1 cellular context compared by ENCODE assay signal in genomic region chr1:161191971-161192370, GRCh38.
TF ChIP-seq lines count a peak whose summit lies in the region.

No MANE protein-coding gene starts in this region.

TF ChIP-seq in GM12878, 131 proteins besides CTCF, POLR2A, EP300 and RAD21:
- TF ChIP-seq SRF (IDR thresholded peaks at IDR 0.05; ENCODE audit: low read depth in 2 of 2, low read length in 2 of 2) (no peak), ELK1 (IDR thresholded peaks at IDR 0.05; ENCODE audit: low read depth, low read length) (no peak), MEF2A (IDR thresholded peaks at IDR 0.05; ENCODE audit: insufficient read depth, low read depth, low read length) (no peak), YBX1 (IDR thresholded peaks at IDR 0.05) (no peak), IKZF1 (conservative IDR thresholded peaks at IDR 0.05) (no peak), SIN3A (IDR thresholded peaks at IDR 0.05; ENCODE audit: low read depth, low read length) (no peak), STAT1 (conservative IDR thresholded peaks at IDR 0.05) (no peak), SPI1 (IDR thresholded peaks at IDR 0.05; ENCODE audit: borderline replicate concordance, insufficient read depth, low read depth, low read length) (no peak), SMAD5 (IDR thresholded peaks at IDR 0.05; ENCODE audit: low read depth) (no peak)
